Comparison of ENCODE assay signal across 10 cellular contexts in the genomic region with DNA sequence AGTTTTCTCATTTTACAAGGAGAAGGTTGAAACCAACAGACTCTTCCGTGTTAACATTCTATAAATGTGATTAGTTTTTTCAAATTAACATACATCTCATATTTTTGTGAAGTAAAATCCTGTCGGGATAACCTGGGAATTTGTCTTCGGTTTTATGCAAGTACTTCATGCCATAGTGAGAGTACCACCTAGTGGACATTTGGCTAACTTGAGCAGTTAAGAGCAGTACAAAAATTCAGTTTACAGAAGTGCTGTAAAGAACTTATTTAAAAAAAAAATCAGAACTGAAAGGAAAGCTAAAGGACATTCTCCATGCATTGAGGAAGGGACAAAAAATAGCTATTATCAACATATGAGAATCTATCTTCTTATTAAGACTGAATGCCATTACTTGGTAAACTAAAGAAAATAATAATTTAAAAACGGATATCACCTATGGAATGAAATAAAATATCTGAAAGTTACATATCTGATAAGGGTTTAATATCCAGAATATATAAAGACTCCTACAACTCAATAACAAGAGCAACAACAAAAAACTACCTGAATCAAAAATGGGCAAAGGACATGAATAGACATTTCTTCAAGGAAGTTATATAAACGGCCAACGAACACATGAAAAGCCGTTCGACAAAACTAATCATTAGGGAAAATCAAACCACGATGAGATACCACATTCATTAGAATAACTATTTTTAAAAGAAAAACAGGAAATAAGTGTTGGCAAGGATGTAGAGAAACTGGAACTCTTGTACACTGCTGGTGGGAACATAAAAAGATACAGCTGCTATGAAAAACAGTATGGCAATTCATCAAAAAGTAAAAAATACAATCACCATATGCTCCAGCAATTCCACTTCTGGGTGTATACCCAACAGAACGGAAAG.
A peak's percentile ranks its signal among the peaks of the same experiment; 100 is the strongest.
DNase-seq lines count a peak whose midpoint lies in the region; ATAC-seq and TF ChIP-seq lines count a peak whose summit lies in the region.
"Had no signal": no experiment of that assay in that cellular context is flagged by ENCODE, and none has a peak within 500 bp of the region (broad histone marks: within the 10 kb centered on the region; RNA-seq: fewer than 3 reads in every experiment).

No MANE protein-coding gene starts in this region.

- H3K27me3 ChIP-seq in cardiac muscle cell: no peaks in the 10 kb centered on the region
- H3K27me3 ChIP-seq in RWPE2 (ENCODE audit: insufficient read depth, poor library complexity, severe bottlenecking): no peaks in the 10 kb centered on the region
- no peaks in the 10 kb centered on the region for H3K27me3 ChIP-seq in uterus
- H3K27me3 ChIP-seq: SJSA1 had no signal

- H3K4me1 ChIP-seq in cardiac muscle cell (ENCODE audit: low read depth) (no peaks in the 10 kb centered on the region), RWPE2 (ENCODE audit: insufficient read depth, poor library complexity, severe bottlenecking) (no peaks in the 10 kb centered on the region), uterus (no peaks in the 10 kb centered on the region)
- H3K4me1 ChIP-seq: SJSA1 had no signal

- H3K4me3 ChIP-seq in cardiac muscle cell: no peak overlapping the region
- H3K4me3 ChIP-seq in RWPE2 (ENCODE audit: severe bottlenecking): no peak overlapping the region
- no peak overlapping the region for H3K4me3 ChIP-seq in foreskin fibroblast (ENCODE audit: low read depth in 1 of 2, low read length in 2 of 2)
- no peak overlapping the region for H3K4me3 ChIP-seq in uterus
- H3K4me3 ChIP-seq: lung, SJSA1 had no signal

- no peak for TF ChIP-seq POLR2A in uterus (IDR thresholded peaks at IDR 0.05)

- H3K9me3 ChIP-seq in cardiac muscle cell (ENCODE audit: low read depth): no peaks in the 10 kb centered on the region
- no peaks in the 10 kb centered on the region for H3K9me3 ChIP-seq in RWPE2 (ENCODE audit: severe bottlenecking)
- H3K9me3 ChIP-seq in uterus: no peaks in the 10 kb centered on the region
- H3K9me3 ChIP-seq: SJSA1 had no signal

- DNase-seq in cardiac muscle cell (ENCODE audit: low read depth in 1 of 2, low spot score in 1 of 2) (peak in 1 of 2 donors; percentile 79), Right ventricle myocardium inferior (ENCODE audit: missing footprints) (no peak), RWPE2 (ENCODE audit: low spot score) (no peak), foreskin fibroblast (peak; percentile 59 to 83), uterus (no peak), superior temporal gyrus (ENCODE audit: extremely low spot score) (no peak)

- TF ChIP-seq CTCF in cardiac muscle cell (IDR thresholded peaks at IDR 0.05; ENCODE audit: low read depth, low read length) (peak; percentile 70), RWPE2 (IDR thresholded peaks at IDR 0.05; ENCODE audit: poor library complexity, severe bottlenecking) (peak; percentile 76), foreskin fibroblast (IDR thresholded peaks at IDR 0.05; ENCODE audit: low read depth, low read length) (peak; percentile 67), uterus (IDR thresholded peaks at IDR 0.05) (peak; percentile 30 to 55 (median 38))

- no peak for ATAC-seq in Right ventricle myocardium inferior
- ATAC-seq in RWPE2 (ENCODE audit: low read depth): no peak
- no peak for ATAC-seq in HG03280 (IDR thresholded peaks at IDR 0.05; ENCODE audit: unreplicated experiment)
- ATAC-seq in HG02884 (IDR thresholded peaks at IDR 0.05; ENCODE audit: unreplicated experiment): no peak

- H3K36me3 ChIP-seq in cardiac muscle cell: peaks cover 3% of the 10 kb centered on the region
- H3K36me3 ChIP-seq in RWPE2 (ENCODE audit: low read depth): 0 out of 2 replicates have a peak, but pooled peaks cover 5% of the 10 kb centered on the region
- no peaks in the 10 kb centered on the region for H3K36me3 ChIP-seq in uterus
- H3K36me3 ChIP-seq: SJSA1 had no signal

- H3K27ac ChIP-seq in cardiac muscle cell (no peak overlapping the region), RWPE2 (ENCODE audit: poor library complexity, severe bottlenecking) (no peak overlapping the region), uterus (no peak overlapping the region)
- H3K27ac ChIP-seq: SJSA1 had no signal

- intact Hi-C loops in Right ventricle myocardium inferior (cut with DNase I) (loop anchor here (5.0 kb wide), 1 partner anchor 48 kb away; no protein-coding TSS in a partner anchor), uterus (cut with DNase I; ENCODE audit: low total_unique reads) (no loop called here)

Comparison
In these comparisons a context has a peak if more than half of its experiments do, and no peak if none do; other contexts are left out.
1. DNase-seq: peak in foreskin fibroblast (2 of 2); none in Right ventricle myocardium inferior (single experiment), RWPE2 (single experiment), uterus (0 of 2) and superior temporal gyrus (single experiment).
2. Peak in every context shown above with its lines, with median percentiles within 50 percentile points of each other: CTCF ChIP-seq.